7 cellular contexts compared by ENCODE assay signal in genomic region chr20:58691773-58692578, GRCh38. TPM values are rescaled to one million over a fixed set of nuclear protein-coding genes. Genes with fewer than 3 reads are reported as not detected.
DNase-seq lines count a peak whose midpoint lies in the region; ATAC-seq and TF ChIP-seq lines count a peak whose summit lies in the region.

No MANE protein-coding gene starts in this region.

- peak overlapping the region; percentile 93 for H3K27ac ChIP-seq in HL-60 (replicated peaks)
- peak overlapping the region; percentile 94 for H3K27ac ChIP-seq in left ventricle myocardium inferior (replicated peaks)
- peak overlapping the region; percentile 76 to 98 (median 95) for H3K27ac ChIP-seq in spleen

- H3K27me3 ChIP-seq in HL-60 (ENCODE audit: insufficient read depth, poor library complexity, severe bottlenecking) (no peaks in the 10 kb centered on the region), left ventricle myocardium inferior (ENCODE audit: low read depth) (no peaks in the 10 kb centered on the region), spleen (replicated peaks in 1 of 7) (no peaks in the 10 kb centered on the region)

- H3K4me1 ChIP-seq in left ventricle myocardium inferior = peaks cover 40% of the 10 kb centered on the region
- H3K4me1 ChIP-seq in spleen = peaks cover 7 to 55% (median 38%) of the 10 kb centered on the region in 6 donors

- WGBS in spleen, 5 donors = 45 to 66% (median 59%) methylated on average over 8 to 31 of the region's 31 CpGs

- H3K4me1 Mint-ChIP-seq in activated T-helper 17 cell treated with anti-CD3 and anti-CD28 coated beads, Interleukin-2, amount 50 U/mL, for 72 hours = peaks cover 6% of the 10 kb centered on the region

- H3K4me3 Mint-ChIP-seq in activated T-helper 17 cell treated with anti-CD3 and anti-CD28 coated beads, Interleukin-2, amount 50 U/mL, for 72 hours = peak overlapping the region; percentile 47

- H3K27me3 Mint-ChIP-seq in activated T-helper 17 cell treated with anti-CD3 and anti-CD28 coated beads, Interleukin-2, amount 50 U/mL, for 72 hours = no peaks in the 10 kb centered on the region

- H3K27ac Mint-ChIP-seq in activated T-helper 17 cell treated with anti-CD3 and anti-CD28 coated beads, Interleukin-2, amount 50 U/mL, for 72 hours = peak overlapping the region; percentile 84

- H3K9me3 ChIP-seq in left ventricle myocardium inferior (replicated peaks) = no peaks in the 10 kb centered on the region
- no peaks in the 10 kb centered on the region for H3K9me3 ChIP-seq in spleen

- intact Hi-C loops in left ventricle myocardium inferior (cut with micrococcal nuclease) (no loop called here), spleen (cut with DNase I; ENCODE audit: low total_unique reads) (no loop called here)

- H3K4me3 ChIP-seq in HL-60 (replicated peaks; ENCODE audit: insufficient read depth, low read length) = peak overlapping the region; percentile 0; the same call in 1 of the 2 replicates
- H3K4me3 ChIP-seq in left ventricle myocardium inferior = peak overlapping the region; percentile 46
- peak overlapping the region in 1 of 8 donors; percentile 73 for H3K4me3 ChIP-seq in spleen

- no peaks in the 10 kb centered on the region for H3K9me3 Mint-ChIP-seq in activated T-helper 17 cell treated with anti-CD3 and anti-CD28 coated beads, Interleukin-2, amount 50 U/mL, for 72 hours

- no peaks in the 10 kb centered on the region for H3K36me3 Mint-ChIP-seq in activated T-helper 17 cell treated with anti-CD3 and anti-CD28 coated beads, Interleukin-2, amount 50 U/mL, for 72 hours (ENCODE audit: low read depth)

- TF ChIP-seq POLR2A in spleen (IDR thresholded peaks at IDR 0.05) = no peak

- TF ChIP-seq CTCF in HL-60 (IDR thresholded peaks at IDR 0.05; ENCODE audit: insufficient read depth, low read length) (no peak), left ventricle myocardium inferior (IDR thresholded peaks at IDR 0.05; ENCODE audit: borderline replicate concordance) (no peak), spleen (IDR thresholded peaks at IDR 0.05 in 8 of 11, conservative IDR thresholded peaks at IDR 0.05 in 3 of 11) (peak in 1 of 11 experiments; percentile 18)

- DNase-seq in HL-60 (ENCODE audit: low read depth in 1 of 2, low spot score in 1 of 2) (peak; percentile 86 to 97), left ventricle myocardium inferior (peak; percentile 56), spleen (peak; percentile 91), GM19238 (ENCODE audit: insufficient read length, low spot score) (no peak), DMS79 (lab: John Stamatoyannopoulos, UW) (no peak), H4 (ENCODE audit: low spot score) (no peak)

- ATAC-seq in activated T-helper 17 cell treated with anti-CD3 and anti-CD28 coated beads, Interleukin-2, amount 50 U/mL, for 72 hours (replicated peaks) = peak; percentile 0

- H3K36me3 ChIP-seq in left ventricle myocardium inferior (peaks cover 18% of the 10 kb centered on the region), spleen (peaks cover 0 to 25% (median 15%) of the 10 kb centered on the region in 6 donors)

RNA-seq across cellular contexts. Expression of gene NPEPL1, which starts 0.6 kb away (rescaled TPM):
- total RNA-seq in activated T-helper 17 cell treated with anti-CD3 and anti-CD28 coated beads, Interleukin-2, amount 50 U/mL, for 72 hours = 10 to 100 TPM; 19.1 to 23.0 TPM
- total RNA-seq in left ventricle myocardium inferior = 33.6 TPM
- 10 to 100 TPM; 31.7 to 61.7 (median 56.4) TPM for total RNA-seq in spleen
- polyA plus RNA-seq in spleen = 10 to 100 TPM; 19.3 to 56.7 (median 50.6) TPM
- total RNA-seq in H4 (2014; rRNA removed; shearing (Covaris generic)) = 0.95 and 1.1 TPM in 2 replicates

RNA-seq across cellular contexts. Expression of gene STX16, which starts 40.9 kb away (rescaled TPM):
- total RNA-seq in activated T-helper 17 cell treated with anti-CD3 and anti-CD28 coated beads, Interleukin-2, amount 50 U/mL, for 72 hours = 100 to 1,000 TPM in 1 of 2 donors, 10 to 100 TPM in 1; 95.3 to 130 TPM
- total RNA-seq in left ventricle myocardium inferior (28.0 TPM), spleen (100 to 1,000 TPM in 1 of 7 donors, 10 to 100 TPM in 6; 62.6 to 105 (median 83.6) TPM)
- polyA plus RNA-seq in spleen = 10 to 100 TPM; 34.4 to 47.3 (median 43.5) TPM
- 6.1 and 8.8 TPM in 2 replicates for total RNA-seq in H4 (2014; rRNA removed; shearing (Covaris generic))

Comparison
In these comparisons a context has a peak if more than half of its experiments do, and no peak if none do; other contexts are left out.
1. DNase-seq: peak in HL-60 (2 of 2), left ventricle myocardium inferior (single experiment) and spleen (single experiment); none in GM19238 (single experiment), DMS79 (single experiment) and H4 (single experiment).
2. Peak in every context shown above with its lines, with median percentiles within 50 percentile points of each other: H3K27ac ChIP-seq.